Comparison of ENCODE assay signal across 8 cellular contexts in the genomic region with DNA sequence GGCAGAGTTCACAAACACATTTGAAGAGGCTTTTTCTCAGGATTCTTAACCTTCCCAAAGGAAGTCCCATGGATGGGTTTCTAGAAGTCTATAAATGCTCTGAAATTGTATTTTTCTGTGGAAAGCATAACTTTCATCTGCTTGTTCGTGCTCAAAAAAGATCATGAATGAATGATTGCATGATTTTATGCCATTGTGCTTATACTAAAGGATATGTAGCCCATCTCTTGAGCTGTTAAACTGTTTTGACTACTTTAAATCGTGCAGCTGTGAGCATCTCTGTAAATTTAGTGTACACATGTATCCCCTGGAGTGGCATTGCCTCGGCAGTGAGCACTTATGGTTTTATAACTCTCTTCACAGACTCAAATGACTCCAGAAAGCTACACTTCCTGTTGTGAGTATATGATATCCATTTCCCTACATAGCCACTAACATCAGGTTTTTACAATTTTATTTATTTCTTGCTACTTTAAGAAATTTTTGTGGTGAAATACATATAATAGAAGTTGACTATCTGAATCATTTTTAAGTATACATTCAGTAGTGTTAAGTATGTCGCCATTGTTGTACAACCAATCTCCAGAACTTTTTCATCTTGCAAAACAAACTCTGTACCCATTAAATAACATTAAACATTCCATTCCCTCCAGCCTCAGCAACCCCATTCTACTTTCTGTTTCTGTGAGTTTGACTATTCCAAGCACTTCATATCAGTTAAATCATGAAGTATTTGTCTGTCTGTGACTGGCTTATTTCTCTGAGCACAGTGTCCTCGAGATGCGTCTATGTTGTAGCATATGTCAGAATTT. TPM values are rescaled to one million over a fixed set of nuclear protein-coding genes. Genes with fewer than 3 reads are reported as not detected.
DNase-seq lines count a peak whose midpoint lies in the region; ATAC-seq and TF ChIP-seq lines count a peak whose summit lies in the region.

No MANE protein-coding gene starts in this region.

- peaks cover 83% of the 10 kb centered on the region for H3K4me1 ChIP-seq in suprapubic skin

- H3K9me3 Mint-ChIP-seq in T-helper 1 cell treated with Interleukin-12 subunit alpha and Interleukin-12 subunit beta and Interleukin-4 antibody, amounts not matched to agents 30 μg/mL and 1 μg/mL, for 36 hours: no peaks in the 10 kb centered on the region
- no peaks in the 10 kb centered on the region for H3K9me3 Mint-ChIP-seq in activated CD8-positive, alpha-beta memory T cell treated with anti-CD3 and anti-CD28 coated beads, Interleukin-2, amount 10 ng/mL, durations not matched to agents 7 days and 5 days (ENCODE audit: low read depth)
- no peaks in the 10 kb centered on the region for H3K9me3 Mint-ChIP-seq in immature natural killer cell

- no peaks in the 10 kb centered on the region for H3K27me3 ChIP-seq in suprapubic skin

- H3K9me3 ChIP-seq in suprapubic skin: no peaks in the 10 kb centered on the region

- peaks cover 86% of the 10 kb centered on the region for H3K4me1 Mint-ChIP-seq in T-helper 1 cell treated with Interleukin-12 subunit alpha and Interleukin-12 subunit beta and Interleukin-4 antibody, amounts not matched to agents 30 μg/mL and 1 μg/mL, for 36 hours (ENCODE audit: low read depth)
- H3K4me1 Mint-ChIP-seq in activated CD8-positive, alpha-beta memory T cell treated with anti-CD3 and anti-CD28 coated beads, Interleukin-2, amount 10 ng/mL, durations not matched to agents 7 days and 5 days: peaks cover 86% of the 10 kb centered on the region
- H3K4me1 Mint-ChIP-seq in immature natural killer cell: peaks cover 94 to 100% of the 10 kb centered on the region in 2 donors

- DNase-seq in T-helper 1 cell (no peak), immature natural killer cell (peak; percentile 37 to 40 (median 40)), suprapubic skin (ENCODE audit: low spot score in 2 of 2) (peak; percentile 25 to 44)
- DNase-seq in activated CD8-positive, alpha-beta memory T cell treated with anti-CD3 and anti-CD28 coated beads, Interleukin-2, amount 10 ng/mL, durations not matched to agents 7 days and 5 days: peak; percentile 61
- DNase-seq in stimulated activated CD4-positive, alpha-beta T cell treated with anti-CD3 and anti-CD28 coated beads, Interleukin-12 subunit alpha, Interleukin-12 subunit beta, amount 100 ng/mL, for 4 hours: no peak

- H3K4me3 Mint-ChIP-seq in T-helper 1 cell treated with Interleukin-12 subunit alpha and Interleukin-12 subunit beta and Interleukin-4 antibody, amounts not matched to agents 30 μg/mL and 1 μg/mL, for 36 hours: peak overlapping the region; percentile 99
- H3K4me3 Mint-ChIP-seq in activated CD8-positive, alpha-beta memory T cell treated with anti-CD3 and anti-CD28 coated beads, Interleukin-2, amount 10 ng/mL, durations not matched to agents 7 days and 5 days: peak overlapping the region; percentile 73
- H3K4me3 Mint-ChIP-seq in immature natural killer cell: peak overlapping the region; percentile 82 to 97 (median 95)

- peak overlapping the region; percentile 99 for H3K27ac Mint-ChIP-seq in T-helper 1 cell treated with Interleukin-12 subunit alpha and Interleukin-12 subunit beta and Interleukin-4 antibody, amounts not matched to agents 30 μg/mL and 1 μg/mL, for 36 hours
- peak overlapping the region; percentile 98 for H3K27ac Mint-ChIP-seq in activated CD8-positive, alpha-beta memory T cell treated with anti-CD3 and anti-CD28 coated beads, Interleukin-2, amount 10 ng/mL, durations not matched to agents 7 days and 5 days
- peak overlapping the region; percentile 96 to 100 (median 99) for H3K27ac Mint-ChIP-seq in immature natural killer cell

- no peak for TF ChIP-seq POLR2A in suprapubic skin (IDR thresholded peaks at IDR 0.05)

- CTCF ChIA-PET in activated CD8-positive, alpha-beta memory T cell treated with anti-CD3 and anti-CD28 coated beads, Interleukin-2, amount 10 ng/mL, durations not matched to agents 7 days and 5 days (lab: Charles Lee): interaction anchor here (0.6 to 1.7 kb wide), 11 partner anchors 9 to 80 kb away, joined by 3 to 24 read pairs (median 3); no protein-coding TSS in a partner anchor

- peak overlapping the region; percentile 98 for H3K27ac ChIP-seq in suprapubic skin

- WGBS in suprapubic skin: 22% methylated on average over 6 of the region's 6 CpGs

- H3K27me3 Mint-ChIP-seq in T-helper 1 cell treated with Interleukin-12 subunit alpha and Interleukin-12 subunit beta and Interleukin-4 antibody, amounts not matched to agents 30 μg/mL and 1 μg/mL, for 36 hours (ENCODE audit: low read depth): no peaks in the 10 kb centered on the region
- H3K27me3 Mint-ChIP-seq in activated CD8-positive, alpha-beta memory T cell treated with anti-CD3 and anti-CD28 coated beads, Interleukin-2, amount 10 ng/mL, durations not matched to agents 7 days and 5 days: no peaks in the 10 kb centered on the region
- H3K27me3 Mint-ChIP-seq in immature natural killer cell (ENCODE audit: low read depth in 3 of 3): peaks cover 15 to 31% (median 27%) of the 10 kb centered on the region in 3 donors

- TF ChIP-seq CTCF in suprapubic skin (IDR thresholded peaks at IDR 0.05): no peak

- peak; percentile 7 for ATAC-seq in activated CD8-positive, alpha-beta memory T cell treated with anti-CD3 and anti-CD28 coated beads, Interleukin-2, amount 10 ng/mL, durations not matched to agents 7 days and 5 days
- no peak for ATAC-seq in HG03469 (IDR thresholded peaks at IDR 0.05; ENCODE audit: unreplicated experiment)
- no peak for ATAC-seq in HG02610 (IDR thresholded peaks at IDR 0.05; ENCODE audit: unreplicated experiment)

- peaks cover 69% of the 10 kb centered on the region for H3K36me3 Mint-ChIP-seq in T-helper 1 cell treated with Interleukin-12 subunit alpha and Interleukin-12 subunit beta and Interleukin-4 antibody, amounts not matched to agents 30 μg/mL and 1 μg/mL, for 36 hours (ENCODE audit: low read depth)
- peaks cover 61% of the 10 kb centered on the region for H3K36me3 Mint-ChIP-seq in activated CD8-positive, alpha-beta memory T cell treated with anti-CD3 and anti-CD28 coated beads, Interleukin-2, amount 10 ng/mL, durations not matched to agents 7 days and 5 days
- H3K36me3 Mint-ChIP-seq in immature natural killer cell: peaks cover 13 to 36% (median 28%) of the 10 kb centered on the region in 3 donors

- peaks cover 19% of the 10 kb centered on the region for H3K36me3 ChIP-seq in suprapubic skin

- H3K4me3 ChIP-seq in suprapubic skin: peak overlapping the region; percentile 91

- no peak for TF ChIP-seq EP300 in suprapubic skin (IDR thresholded peaks at IDR 0.05)

RNA-seq across cellular contexts. Expression of a gene that starts 8.0 kb away (rescaled TPM):
- total RNA-seq in activated CD8-positive, alpha-beta memory T cell treated with anti-CD3 and anti-CD28 coated beads, Interleukin-2, amount 10 ng/mL, durations not matched to agents 7 days and 5 days: 100 to 1,000 TPM; 525 to 618 TPM
- polyA plus RNA-seq in immature natural killer cell: 1 to 10 TPM in 2 of 3 donors, under 1 TPM in 1; 0.26 to 5.9 (median 1.4) TPM
- total RNA-seq in suprapubic skin: 1,000 to 10,000 TPM in 1 of 4 donors, 100 to 1,000 TPM in 3; 336 to 2,041 (median 481) TPM

RNA-seq across cellular contexts. Expression of a gene that starts 44.2 kb away (rescaled TPM):
- total RNA-seq in activated CD8-positive, alpha-beta memory T cell treated with anti-CD3 and anti-CD28 coated beads, Interleukin-2, amount 10 ng/mL, durations not matched to agents 7 days and 5 days: 10 to 100 TPM; 52.0 to 56.7 TPM
- polyA plus RNA-seq in immature natural killer cell: 10 to 100 TPM; 62.8 to 73.5 (median 63.4) TPM
- 100 to 1,000 TPM in 1 of 4 donors, 10 to 100 TPM in 3; 56.2 to 107 (median 81.5) TPM for total RNA-seq in suprapubic skin

RNA-seq across cellular contexts. Expression of a gene that starts 48.2 kb away (rescaled TPM):
- total RNA-seq in activated CD8-positive, alpha-beta memory T cell treated with anti-CD3 and anti-CD28 coated beads, Interleukin-2, amount 10 ng/mL, durations not matched to agents 7 days and 5 days: 10 to 100 TPM; 19.4 to 25.1 TPM
- polyA plus RNA-seq in immature natural killer cell: 10 to 100 TPM in 2 of 3 donors, 1 to 10 TPM in 1; 4.5 to 16.0 (median 10.3) TPM
- total RNA-seq in suprapubic skin: 1 to 10 TPM; 3.9 to 6.2 (median 4.7) TPM

Comparison
In these comparisons a context has a peak if more than half of its experiments do, and no peak if none do; other contexts are left out.
1. DNase-seq: peak in activated CD8-positive, alpha-beta memory T cell treated with anti-CD3 and anti-CD28 coated beads, Interleukin-2, amount 10 ng/mL, durations not matched to agents 7 days and 5 days (single experiment), immature natural killer cell (3 of 3) and suprapubic skin (2 of 2); none in T-helper 1 cell (0 of 5) and stimulated activated CD4-positive, alpha-beta T cell treated with anti-CD3 and anti-CD28 coated beads, Interleukin-12 subunit alpha, Interleukin-12 subunit beta, amount 100 ng/mL, for 4 hours (single experiment).
2. Peak in every context shown above with its lines, with median percentiles within 50 percentile points of each other: H3K27ac Mint-ChIP-seq and H3K4me3 Mint-ChIP-seq.